1 cellular context compared by ENCODE assay signal in the genomic region with DNA sequence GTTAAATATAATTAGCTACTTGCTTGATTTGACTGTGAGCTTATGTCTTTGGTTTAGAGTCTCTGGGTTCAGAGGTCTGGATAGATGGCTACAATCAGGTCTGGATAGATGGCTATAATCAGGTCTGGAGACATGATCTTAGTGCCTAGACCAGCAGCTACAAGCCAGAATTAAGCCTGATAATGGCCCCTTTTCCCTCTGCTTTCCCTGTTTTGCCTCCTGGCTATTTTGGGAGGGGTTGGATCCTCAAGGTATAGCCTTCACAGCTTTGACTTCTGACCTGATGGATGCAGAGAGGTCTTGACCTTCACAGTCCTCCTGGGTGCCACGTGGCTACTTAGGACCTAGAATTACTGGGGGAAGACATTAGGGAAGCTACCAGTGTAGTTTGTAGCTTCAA.
TF ChIP-seq lines count a peak whose summit lies in the region.

No MANE protein-coding gene starts in this region.

TF ChIP-seq in GM23338, 12 proteins besides CTCF, POLR2A, EP300 and RAD21 (continued from another document):
- TF ChIP-seq EZH2 (IDR thresholded peaks at IDR 0.05; ENCODE audit: low read depth, unreplicated experiment) (no peak), ZNF331 (CRISPR knock-in tag; IDR thresholded peaks at IDR 0.05; ENCODE audit: low read depth) (no peak)
TF ChIP-seq in GM23338: peak in this region for 0.
